1 cellular context compared by ENCODE assay signal in genomic region chr3:52006017-52006819, GRCh38.
A peak's percentile ranks its signal among the peaks of the same experiment; 100 is the strongest.
TF ChIP-seq lines count a peak whose summit lies in the region.

No MANE protein-coding gene starts in this region.

TF ChIP-seq in K562, 482 proteins besides CTCF, POLR2A, EP300 and RAD21:
- 0 out of 4 replicates have a peak, but pooled peaks of 1 of the 2 experiments have one; percentile 13 for TF ChIP-seq RCOR1 (IDR thresholded peaks at IDR 0.05; ENCODE audit: borderline replicate concordance in 1 of 2, low read depth in 2 of 2, low read length in 2 of 2)
- peak; percentile 83 for TF ChIP-seq PKNOX1 (IDR thresholded peaks at IDR 0.05)
- no peak for TF ChIP-seq NR2C2 (CRISPR knock-in tag; IDR thresholded peaks at IDR 0.05)
- 0 out of 2 replicates have a peak, but pooled peaks have one; percentile 24 for TF ChIP-seq NR2C2 (tag; IDR thresholded peaks at IDR 0.05)
- TF ChIP-seq REST (CRISPR knock-in tag; IDR thresholded peaks at IDR 0.05; ENCODE audit: low read depth): peak; percentile 39; the same call in 1 of the 2 replicates
- TF ChIP-seq, protein P1, sequence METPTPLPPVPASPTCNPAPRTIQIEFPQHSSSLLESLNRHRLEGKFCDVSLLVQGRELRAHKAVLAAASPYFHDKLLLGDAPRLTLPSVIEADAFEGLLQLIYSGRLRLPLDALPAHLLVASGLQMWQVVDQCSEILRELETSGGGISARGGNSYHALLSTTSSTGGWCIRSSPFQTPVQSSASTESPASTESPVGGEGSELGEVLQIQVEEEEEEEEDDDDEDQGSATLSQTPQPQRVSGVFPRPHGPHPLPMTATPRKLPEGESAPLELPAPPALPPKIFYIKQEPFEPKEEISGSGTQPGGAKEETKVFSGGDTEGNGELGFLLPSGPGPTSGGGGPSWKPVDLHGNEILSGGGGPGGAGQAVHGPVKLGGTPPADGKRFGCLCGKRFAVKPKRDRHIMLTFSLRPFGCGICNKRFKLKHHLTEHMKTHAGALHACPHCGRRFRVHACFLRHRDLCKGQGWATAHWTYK (CRISPR knock-in tag; IDR thresholded peaks at IDR 0.05): 0 out of 2 replicates have a peak, but pooled peaks have one; percentile 26
- TF ChIP-seq ZC3H11A (IDR thresholded peaks at IDR 0.05; ENCODE audit: low read depth, low read length): no peak
- TF ChIP-seq ZKSCAN3 (CRISPR knock-in tag; IDR thresholded peaks at IDR 0.05): no peak
- TF ChIP-seq CTBP1 (IDR thresholded peaks at IDR 0.05; ENCODE audit: borderline replicate concordance): peak; percentile 27; the same call in 1 of the 2 replicates
- peak; percentile 12 for TF ChIP-seq MEIS2 (IDR thresholded peaks at IDR 0.05; ENCODE audit: partially characterized antibody)
- no peak for TF ChIP-seq ZNF3 (CRISPR knock-in tag; IDR thresholded peaks at IDR 0.05)
